In genomic region chr2:158969717-158970521, GRCh38 we compare ENCODE assay signal across 9 cellular contexts. TPM values are rescaled to one million over a fixed set of nuclear protein-coding genes. Genes with fewer than 3 reads are reported as not detected.
A peak's percentile ranks its signal among the peaks of the same experiment; 100 is the strongest.
DNase-seq lines count a peak whose midpoint lies in the region; ATAC-seq and TF ChIP-seq lines count a peak whose summit lies in the region.
"Had no signal": no experiment of that assay in that cellular context is flagged by ENCODE, and none has a peak within 500 bp of the region (broad histone marks: within the 10 kb centered on the region; RNA-seq: fewer than 3 reads in every experiment).

No MANE protein-coding gene starts in this region.

- peak overlapping the region; percentile 92 for H3K4me3 Mint-ChIP-seq in osteocyte (ENCODE audit: unreplicated experiment)

- ATAC-seq in heart left ventricle (peak; percentile 15 to 47 (median 28)), GM18505 (IDR thresholded peaks at IDR 0.05; ENCODE audit: unreplicated experiment) (no peak)

- intact Hi-C loops in heart left ventricle (cut with DNase I): loop anchor here (2.0 to 10.0 kb wide), 8 partner anchors 42 to 149 kb away; no protein-coding TSS in a partner anchor

- H3K27ac ChIP-seq in heart left ventricle: peak overlapping the region; percentile 90 to 97 (median 94)

- no peaks in the 10 kb centered on the region for H3K9me3 Mint-ChIP-seq in osteocyte (ENCODE audit: unreplicated experiment)

- no peaks in the 10 kb centered on the region for H3K36me3 Mint-ChIP-seq in osteocyte (ENCODE audit: unreplicated experiment)

- H3K36me3 ChIP-seq in BE2C (no peaks in the 10 kb centered on the region), heart left ventricle (no peaks in the 10 kb centered on the region)

- H3K4me3 ChIP-seq in BE2C (ENCODE audit: low read depth, low read length) (peak overlapping the region; percentile 86), HFF-Myc (replicated peaks; ENCODE audit: low read depth, low read length) (peak overlapping the region; percentile 69), heart left ventricle (peak overlapping the region; percentile 64 to 93 (median 86))
- H3K4me3 ChIP-seq: K562 had no signal

- WGBS in heart left ventricle, 4 donors: 1 to 3% (median 2%) methylated on average over 19 to 27 of the region's 27 CpGs

- TF ChIP-seq CTCF in BE2C (IDR thresholded peaks at IDR 0.05; ENCODE audit: low read depth, low read length): no peak
- no peak for TF ChIP-seq CTCF in HFF-Myc (IDR thresholded peaks at IDR 0.05; ENCODE audit: low read depth, low read length, missing control alignments)
- TF ChIP-seq CTCF in heart left ventricle (IDR thresholded peaks at IDR 0.05): no peak
- TF ChIP-seq CTCF in osteocyte (IDR thresholded peaks at IDR 0.05): no peak

- H3K27me3 Mint-ChIP-seq in osteocyte (ENCODE audit: unreplicated experiment): no peaks in the 10 kb centered on the region

- H3K9me3 ChIP-seq in BE2C (no peaks in the 10 kb centered on the region), heart left ventricle (no peaks in the 10 kb centered on the region)

- H3K27ac Mint-ChIP-seq in osteocyte (ENCODE audit: unreplicated experiment): peak overlapping the region; percentile 93

- no peak for TF ChIP-seq POLR2A in heart left ventricle (IDR thresholded peaks at IDR 0.05)
- TF ChIP-seq POLR2A in GM18505 (IDR thresholded peaks at IDR 0.05; ENCODE audit: borderline replicate concordance, extremely low read depth, insufficient read depth, insufficient read length): no peak

- no peaks in the 10 kb centered on the region for H3K27me3 ChIP-seq in BE2C
- H3K27me3 ChIP-seq in heart left ventricle: peaks cover 0 to 12% (median 0%) of the 10 kb centered on the region in 9 donors

- peak; percentile 33 for DNase-seq in BE2C
- no peak for DNase-seq in HFF-Myc (ENCODE audit: extremely low read depth, low read depth)
- peak; percentile 25 to 27 for DNase-seq in activated T-cell treated with anti-CD3 and anti-CD28 coated beads, Interleukin-2, amount 50 U/mL, for 48 hours
- peak; percentile 53 to 73 (median 59) for DNase-seq in heart left ventricle
- no peak for DNase-seq in osteocyte (ENCODE audit: extremely low spot score, unreplicated experiment)
- no peak for DNase-seq in NCI-H1092 treated with DMSO at 0.1 percent for 48 hours (lab: John Stamatoyannopoulos, UW)
- DNase-seq in germinal center (ENCODE audit: low spot score): no peak

- H3K4me1 ChIP-seq in BE2C: no peaks in the 10 kb centered on the region
- H3K4me1 ChIP-seq in heart left ventricle: peaks cover 0 to 70% (median 39%) of the 10 kb centered on the region in 12 donors

- peaks cover 70% of the 10 kb centered on the region for H3K4me1 Mint-ChIP-seq in osteocyte (ENCODE audit: unreplicated experiment)

RNA-seq across cellular contexts. Expression of gene TANC1, which starts 1.5 kb away (rescaled TPM):
- 11.5 TPM for polyA plus RNA-seq in BE2C (2012; ENCODE audit: insufficient read depth, insufficient read length, low read depth)
- total RNA-seq in heart left ventricle (10 to 100 TPM; 41.2 to 91.1 (median 74.0) TPM), osteocyte (36.9 and 37.0 TPM in 2 replicates)
- 10 to 100 TPM; 26.6 to 43.8 TPM for polyA plus RNA-seq in heart left ventricle

Comparison
In these comparisons a context has a peak if more than half of its experiments do, and no peak if none do; other contexts are left out.
1. DNase-seq: peak in BE2C (single experiment), activated T-cell treated with anti-CD3 and anti-CD28 coated beads, Interleukin-2, amount 50 U/mL, for 48 hours (2 of 2) and heart left ventricle (5 of 5); none in HFF-Myc (single experiment), osteocyte (single experiment), NCI-H1092 treated with DMSO at 0.1 percent for 48 hours (single experiment) and germinal center (single experiment).
2. Peak in every context shown above with its lines, with median percentiles within 50 percentile points of each other: H3K4me3 ChIP-seq.